29 cellular contexts compared by ENCODE assay signal in the genomic region with DNA sequence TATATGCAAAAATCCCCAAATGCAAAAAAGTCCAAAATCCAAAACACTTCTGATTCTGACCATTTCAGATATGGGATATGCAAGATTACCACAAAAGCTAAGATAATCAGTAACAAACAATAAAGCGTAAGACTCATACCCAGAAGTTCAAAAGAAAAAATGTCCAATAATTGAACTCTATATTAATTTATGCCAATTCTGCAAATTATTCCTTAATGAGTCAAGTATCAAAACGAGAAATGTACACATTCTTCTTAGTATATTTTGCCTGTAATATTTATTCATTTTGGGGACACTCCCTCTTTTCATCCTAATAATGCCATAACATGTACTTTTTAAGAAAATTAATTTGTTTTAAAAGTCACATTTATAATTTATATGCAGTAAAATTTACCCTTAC.
"Had no signal": no experiment of that assay in that cellular context is flagged by ENCODE, and none has a peak within 500 bp of the region (broad histone marks: within the 10 kb centered on the region; RNA-seq: fewer than 3 reads in every experiment).

No MANE protein-coding gene starts in this region.

- H3K9ac ChIP-seq: neural progenitor cell, parathyroid adenoma had no signal

- H3K79me2 ChIP-seq: parathyroid adenoma had no signal

- H3K4me1 ChIP-seq: neural progenitor cell, parathyroid adenoma, psoas muscle, spleen, tibial artery, upper lobe of right lung, uterus had no signal

- H3K4me3 ChIP-seq: neural progenitor cell, ovary, psoas muscle, skin epidermis, smooth muscle cell, spleen, suprapubic skin, testis, tibial artery, transverse colon, upper lobe of right lung, uterus had no signal

- H3K36me3 ChIP-seq: ovary, uterus had no signal

- DNase-seq: naive thymus-derived CD4-positive, alpha-beta T cell; natural killer cell; occipital lobe; ovary; posterior cingulate gyrus; psoas muscle; right cardiac atrium; spleen; stimulated activated CD4-positive, alpha-beta T cell treated with anti-CD3 and anti-CD28 coated beads, Interleukin-12 subunit alpha, Interleukin-12 subunit beta, amount 100 ng/mL, for 4 hours; stimulated activated CD4-positive, alpha-beta T cell treated with anti-CD3 and anti-CD28 coated beads, Interleukin-1b, Interleukin-23, amount 100 ng/mL, for 48 hours; stimulated activated CD4-positive, alpha-beta T cell treated with anti-CD3 and anti-CD28 coated beads, Interleukin-4, amount 100 ng/mL, for 1 hour; stimulated activated CD4-positive, alpha-beta T cell treated with anti-CD3 and anti-CD28 coated beads, Interleukin-4, amount 100 ng/mL, for 4 hours; stimulated activated CD8-positive, alpha-beta memory T cell treated with anti-CD3 and anti-CD28 coated beads, Interleukin-4, amount 100 ng/mL, for 48 hours; stimulated activated naive CD4-positive, alpha-beta T cell; stimulated activated naive CD8-positive, alpha-beta T cell treated with anti-CD3 and anti-CD28 coated beads, Interleukin-15, amount 100 ng/mL, for 72 hours; stimulated activated naive CD8-positive, alpha-beta T cell treated with anti-CD3 and anti-CD28 coated beads, Interleukin-15, Interleukin-2, amounts not matched to agents 100 U/mL and 50 U/mL, for 24 hours; substantia nigra; testis; tibial artery; transverse colon; upper lobe of right lung; uterus had no signal

- H3K4me2 ChIP-seq: neural progenitor cell, smooth muscle cell had no signal

- H2AFZ ChIP-seq: neural progenitor cell, parathyroid adenoma had no signal

- H3K27me3 ChIP-seq: neural progenitor cell, ovary, spleen, suprapubic skin, testis, tibial artery, transverse colon, upper lobe of right lung, uterus had no signal

- H3K9me3 ChIP-seq: ovary, psoas muscle, spleen, suprapubic skin, testis, tibial artery, transverse colon, upper lobe of right lung, uterus had no signal

- ATAC-seq: naive thymus-derived CD4-positive, alpha-beta T cell; natural killer cell; psoas muscle; right cardiac atrium; sciatic nerve; stimulated activated memory B cell treated with anti-CD40 and anti-IgM and Interleukin-4, amounts not matched to agents 10 μg/mL and 1 μg/mL and 100 μg/mL, for 72 hours; stimulated activated naive CD8-positive, alpha-beta T cell treated with anti-CD3 and anti-CD28 coated beads, Interleukin-15, amount 100 ng/mL, for 72 hours; stimulated activated naive CD8-positive, alpha-beta T cell treated with anti-CD3 and anti-CD28 coated beads, Interleukin-15, Interleukin-2, amounts not matched to agents 100 U/mL and 50 U/mL, for 24 hours; upper lobe of right lung had no signal

- H3K27ac ChIP-seq: neural progenitor cell, ovary, parathyroid adenoma, psoas muscle, skin epidermis, spleen, suprapubic skin, testis, tibial artery, transverse colon, upper lobe of right lung, uterus had no signal
